17 cellular contexts compared by ENCODE assay signal in genomic region chr17:45274033-45274432, GRCh38. TPM values are rescaled to one million over a fixed set of nuclear protein-coding genes. Genes with fewer than 3 reads are reported as not detected.
DNase-seq lines count a peak whose midpoint lies in the region; ATAC-seq and TF ChIP-seq lines count a peak whose summit lies in the region.
"Had no signal": no experiment of that assay in that cellular context is flagged by ENCODE, and none has a peak within 500 bp of the region (broad histone marks: within the 10 kb centered on the region; RNA-seq: fewer than 3 reads in every experiment).

No MANE protein-coding gene starts in this region.

- peak overlapping the region in 1 of 2 donors; percentile 16 for H3K4me3 Mint-ChIP-seq in stimulated activated naive B cell treated with anti-CD40 and anti-IgM and Interleukin-4, amounts not matched to agents 10 μg/mL and 1 μg/mL and 100 μg/mL, for 72 hours

- H3K27ac ChIP-seq in right cardiac atrium (ENCODE audit: low read length) (no peak overlapping the region), RWPE2 (ENCODE audit: poor library complexity, severe bottlenecking) (no peak overlapping the region)
- H3K27ac ChIP-seq: Peyer's patch had no signal

- H3K36me3 ChIP-seq in RWPE2 (ENCODE audit: low read depth): peaks cover 71% of the 10 kb centered on the region

- H3K4me1 ChIP-seq in right cardiac atrium (ENCODE audit: control insufficient read depth, insufficient read depth, low read length) (peaks cover 6% of the 10 kb centered on the region), RWPE2 (ENCODE audit: insufficient read depth, poor library complexity, severe bottlenecking) (no peaks in the 10 kb centered on the region)

- H3K4me3 ChIP-seq in right cardiac atrium (ENCODE audit: low read length): no peak overlapping the region
- H3K4me3 ChIP-seq in RWPE2 (ENCODE audit: severe bottlenecking): no peak overlapping the region
- H3K4me3 ChIP-seq: MG63, Peyer's patch had no signal

- H3K27ac Mint-ChIP-seq in stimulated activated naive B cell treated with anti-CD40 and anti-IgM and Interleukin-4, amounts not matched to agents 10 μg/mL and 1 μg/mL and 100 μg/mL, for 72 hours: peak overlapping the region; percentile 92

- no peaks in the 10 kb centered on the region for H3K9me3 ChIP-seq in right cardiac atrium (ENCODE audit: control insufficient read depth, low read length)
- H3K9me3 ChIP-seq in RWPE2 (ENCODE audit: severe bottlenecking): no peaks in the 10 kb centered on the region
- H3K9me3 ChIP-seq: Caco-2, MG63, Peyer's patch had no signal

- H3K27me3 Mint-ChIP-seq in stimulated activated naive B cell treated with anti-CD40 and anti-IgM and Interleukin-4, amounts not matched to agents 10 μg/mL and 1 μg/mL and 100 μg/mL, for 72 hours: no peaks in the 10 kb centered on the region

- ATAC-seq in right cardiac atrium (no peak), RWPE2 (ENCODE audit: low read depth) (no peak), left lobe of liver (peak; percentile 57), GM21737 (IDR thresholded peaks at IDR 0.05; ENCODE audit: unreplicated experiment) (no peak)
- ATAC-seq in stimulated activated naive B cell treated with anti-CD40 and anti-IgM and Interleukin-4, amounts not matched to agents 10 μg/mL and 1 μg/mL and 100 μg/mL, for 72 hours (replicated peaks): no peak

- intact Hi-C loops in right cardiac atrium (cut with DNase I) (loop anchor here in 1 of 4 donors (10.0 kb wide), 1 partner anchor 49 kb away; the partner anchor contains the start of gene FMNL1), cardiac septum (cut with DNase I) (no loop called here)

- no peaks in the 10 kb centered on the region for H3K9me3 Mint-ChIP-seq in stimulated activated naive B cell treated with anti-CD40 and anti-IgM and Interleukin-4, amounts not matched to agents 10 μg/mL and 1 μg/mL and 100 μg/mL, for 72 hours

- no peak for TF ChIP-seq CTCF in RWPE2 (IDR thresholded peaks at IDR 0.05; ENCODE audit: poor library complexity, severe bottlenecking)

- DNase-seq in right cardiac atrium (peak in 2 of 3 donors; percentile 16 to 48), cardiac septum (ENCODE audit: low spot score) (no peak), RWPE2 (ENCODE audit: low spot score) (peak; percentile 52), left lobe of liver (ENCODE audit: low spot score) (no peak), KG1 (lab: John Stamatoyannopoulos, UW) (no peak)
- DNase-seq in stimulated activated naive B cell treated with anti-CD40 and anti-IgM and Interleukin-4, amounts not matched to agents 10 μg/mL and 1 μg/mL and 100 μg/mL, for 72 hours: no peak
- DNase-seq: AML-193, Caco-2, EL, Karpas-422, NCI-H1092 treated with DMSO at 0.1 percent for 48 hours, NCI-H524, Peyer's patch, SIG-M5 had no signal

- peaks cover 30 to 55% of the 10 kb centered on the region in 2 donors for H3K4me1 Mint-ChIP-seq in stimulated activated naive B cell treated with anti-CD40 and anti-IgM and Interleukin-4, amounts not matched to agents 10 μg/mL and 1 μg/mL and 100 μg/mL, for 72 hours

- WGBS in right cardiac atrium: 88% methylated on average over 5 of the region's 5 CpGs

- H3K27me3 ChIP-seq in right cardiac atrium (ENCODE audit: control insufficient read depth, insufficient read depth) (no peaks in the 10 kb centered on the region), RWPE2 (ENCODE audit: insufficient read depth, poor library complexity, severe bottlenecking) (no peaks in the 10 kb centered on the region)
- H3K27me3 ChIP-seq: MG63, Peyer's patch had no signal

- peaks cover 45 to 61% of the 10 kb centered on the region in 2 donors for H3K36me3 Mint-ChIP-seq in stimulated activated naive B cell treated with anti-CD40 and anti-IgM and Interleukin-4, amounts not matched to agents 10 μg/mL and 1 μg/mL and 100 μg/mL, for 72 hours

RNA-seq across cellular contexts. Expression of gene SPATA32, which starts 12.1 kb away (rescaled TPM):
- total RNA-seq in right cardiac atrium (not detected), cardiac septum (not detected), left lobe of liver (not detected)
- not detected for polyA plus RNA-seq in right cardiac atrium
- total RNA-seq: Caco-2, H1, Peyer's patch had no signal

RNA-seq across cellular contexts. Expression of gene MAP3K14, which starts 42.8 kb away (rescaled TPM):
- total RNA-seq in right cardiac atrium: 10 to 100 TPM; 12.2 to 17.1 (median 15.1) TPM
- 10.8 TPM for polyA plus RNA-seq in right cardiac atrium
- total RNA-seq in cardiac septum: 14.6 TPM
- total RNA-seq in left lobe of liver: 6.9 TPM

RNA-seq across cellular contexts. Expression of gene FMNL1, which starts 52.3 kb away (rescaled TPM):
- total RNA-seq in right cardiac atrium: 10 to 100 TPM; 12.3 to 17.0 (median 14.1) TPM
- polyA plus RNA-seq in right cardiac atrium: 10.5 TPM
- 12.2 TPM for total RNA-seq in cardiac septum
- 3.4 TPM for total RNA-seq in left lobe of liver

Comparison
In these comparisons a context has a peak if more than half of its experiments do, and no peak if none do; other contexts are left out.
1. DNase-seq: peak in right cardiac atrium (2 of 3) and RWPE2 (single experiment); none in cardiac septum (single experiment), left lobe of liver (single experiment), stimulated activated naive B cell treated with anti-CD40 and anti-IgM and Interleukin-4, amounts not matched to agents 10 μg/mL and 1 μg/mL and 100 μg/mL, for 72 hours (single experiment) and KG1 (single experiment).